Comparison of ENCODE assay signal across 16 cellular contexts in genomic region chr1:55870076-55870475, GRCh38.
"Had no signal": no experiment of that assay in that cellular context is flagged by ENCODE, and none has a peak within 500 bp of the region (broad histone marks: within the 10 kb centered on the region; RNA-seq: fewer than 3 reads in every experiment).

No MANE protein-coding gene starts in this region.

- H3K4me1 ChIP-seq: colonic mucosa, upper lobe of left lung had no signal

- H3K27ac ChIP-seq: ascending aorta, cardiac muscle cell, colonic mucosa, neural progenitor cell, pancreas, upper lobe of left lung, WERI-Rb-1 had no signal

- H3K9me3 ChIP-seq: ascending aorta, colonic mucosa, pancreas, upper lobe of left lung had no signal

- H3K27me3 ChIP-seq: ascending aorta, cardiac muscle cell, colonic mucosa, neural progenitor cell, pancreas, upper lobe of left lung had no signal

- DNase-seq: activated CD4-positive, alpha-beta T cell treated with anti-CD3 and anti-CD28 coated beads for 36 hours; activated CD8-positive, alpha-beta memory T cell treated with anti-CD3 and anti-CD28 coated beads, Interleukin-2, amount 50 U/mL, for 48 hours; activated CD8-positive, alpha-beta T cell treated with anti-CD3 and anti-CD28 coated beads for 36 hours; activated naive CD4-positive, alpha-beta T cell; activated naive CD8-positive, alpha-beta T cell treated with anti-CD3 and anti-CD28 coated beads, Interleukin-2, amount 50 U/mL, for 24 hours; colonic mucosa; hypothalamus; kidney glomerular epithelial cell; pancreas; small intestine; substantia nigra; upper lobe of left lung; WERI-Rb-1 had no signal

- H3K4me3 ChIP-seq: ascending aorta, cardiac muscle cell, colonic mucosa, neural progenitor cell, pancreas, upper lobe of left lung had no signal

- H3K36me3 ChIP-seq: ascending aorta, cardiac muscle cell, colonic mucosa, neural progenitor cell, pancreas, upper lobe of left lung, WERI-Rb-1 had no signal
